In the genomic region with DNA sequence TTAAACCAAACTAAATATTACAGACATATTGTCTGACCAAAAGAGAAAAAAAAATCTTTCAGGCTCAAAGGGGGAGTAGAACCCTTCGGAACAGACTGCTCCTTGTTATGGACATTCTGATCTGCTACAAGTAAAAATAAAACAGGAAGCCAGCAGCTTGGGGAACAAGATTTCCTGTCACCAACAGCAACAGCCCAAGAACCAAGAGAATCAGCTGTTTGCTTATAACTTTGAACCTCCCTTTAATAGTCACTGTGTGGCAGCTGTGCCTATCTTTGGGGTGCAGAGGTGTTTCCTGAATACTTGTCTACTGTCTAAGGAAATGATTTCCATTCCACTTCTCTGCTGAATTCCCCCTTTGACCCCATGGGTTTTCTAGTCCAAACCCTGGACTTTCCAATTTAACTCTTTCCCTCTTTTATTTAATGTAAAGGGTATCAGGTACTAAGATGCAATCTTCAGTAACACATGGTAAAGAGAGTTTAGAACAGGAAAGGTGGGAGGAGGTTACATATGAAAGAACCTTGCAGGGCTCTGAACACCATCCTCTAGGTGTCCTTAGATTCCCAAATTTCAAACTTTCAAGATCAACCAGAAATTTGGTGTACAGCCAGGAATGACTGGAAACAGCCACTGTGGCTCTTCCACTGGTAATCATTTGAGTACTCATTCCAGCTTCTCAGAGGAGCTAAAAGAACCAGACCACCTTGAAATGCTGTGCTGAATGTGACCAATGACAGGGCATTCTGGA, we compare ENCODE assay signal across 8 cellular contexts. TPM values are rescaled to one million over a fixed set of nuclear protein-coding genes. Genes with fewer than 3 reads are reported as not detected.
DNase-seq lines count a peak whose midpoint lies in the region; ATAC-seq and TF ChIP-seq lines count a peak whose summit lies in the region.

No MANE protein-coding gene starts in this region.

- ATAC-seq in left lobe of liver (peak; percentile 51), GM19023 (IDR thresholded peaks at IDR 0.05; ENCODE audit: unreplicated experiment) (no peak)

- WGBS in tibial nerve, 2 donors = 0 to 5% methylated on average over 1 of the region's 1 CpG

- peaks cover 0 to 21% (median 0%) of the 10 kb centered on the region in 3 donors for H3K36me3 ChIP-seq in tibial nerve

- peak; percentile 65 for DNase-seq in activated effector memory CD4-positive, alpha-beta T cell treated with anti-CD3 and anti-CD28 coated beads, Interleukin-2, amount 50 U/mL, for 16 hours
- DNase-seq in activated effector memory CD4-positive, alpha-beta T cell treated with Interleukin-2 at 50 U/mL for 16 hours = no peak
- no peak for DNase-seq in left lobe of liver (ENCODE audit: low spot score)
- no peak for DNase-seq in tibial nerve (ENCODE audit: low spot score in 2 of 2)
- no peak for DNase-seq in NCI-H774 (lab: John Stamatoyannopoulos, UW)
- no peak for DNase-seq in NCI-H446 treated with DMSO at 0.1 percent for 48 hours (lab: John Stamatoyannopoulos, UW)

- H3K9me3 ChIP-seq in tibial nerve = no peaks in the 10 kb centered on the region

- peaks cover 0 to 100% (median 79%) of the 10 kb centered on the region in 4 donors for H3K4me1 ChIP-seq in tibial nerve

- peak in 1 of 5 experiments; percentile 20 for TF ChIP-seq CTCF in tibial nerve (IDR thresholded peaks at IDR 0.05)

- H3K27me3 ChIP-seq in tibial nerve = no peaks in the 10 kb centered on the region

- TF ChIP-seq POLR2A in tibial nerve (IDR thresholded peaks at IDR 0.05) = no peak

- peak; percentile 53 to 77 for TF ChIP-seq EP300 in tibial nerve (IDR thresholded peaks at IDR 0.05)

- peak overlapping the region in 1 of 4 donors; percentile 12 for H3K4me3 ChIP-seq in tibial nerve

- peak overlapping the region; percentile 81 for H3K27ac ChIP-seq in angular gyrus (ENCODE audit: low read depth, low read length)
- H3K27ac ChIP-seq in tibial nerve = peak overlapping the region; percentile 45 to 91 (median 74)

RNA-seq across cellular contexts. Expression of a gene that starts 38.7 kb away (rescaled TPM):
- total RNA-seq in left lobe of liver = not detected
- total RNA-seq in tibial nerve = not detected

RNA-seq across cellular contexts. Expression of a gene that starts 47.9 kb away (rescaled TPM):
- total RNA-seq in left lobe of liver (not detected), tibial nerve (not detected)

RNA-seq across cellular contexts. Expression of a gene that starts 56.5 kb away (rescaled TPM):
- total RNA-seq in left lobe of liver (101 TPM), tibial nerve (1 to 10 TPM in 3 of 4 donors, not detected in 1; 2.5 to 8.7 (median 3.7) TPM)

RNA-seq across cellular contexts. Expression of a gene that starts 58.9 kb away (rescaled TPM):
- total RNA-seq in left lobe of liver (27.9 TPM), tibial nerve (10 to 100 TPM; 74.9 to 95.9 (median 83.4) TPM)

Comparison
In these comparisons a context has a peak if more than half of its experiments do, and no peak if none do; other contexts are left out.
1. RNA of a gene that starts 56.5 kb away (total RNA-seq): 101 TPM in left lobe of liver (single experiment); 2.5 to 8.7 TPM in tibial nerve; every median in the first group is over 10 times any median in the second.